ENCODE assay signal across 6 cellular contexts in the genomic region with DNA sequence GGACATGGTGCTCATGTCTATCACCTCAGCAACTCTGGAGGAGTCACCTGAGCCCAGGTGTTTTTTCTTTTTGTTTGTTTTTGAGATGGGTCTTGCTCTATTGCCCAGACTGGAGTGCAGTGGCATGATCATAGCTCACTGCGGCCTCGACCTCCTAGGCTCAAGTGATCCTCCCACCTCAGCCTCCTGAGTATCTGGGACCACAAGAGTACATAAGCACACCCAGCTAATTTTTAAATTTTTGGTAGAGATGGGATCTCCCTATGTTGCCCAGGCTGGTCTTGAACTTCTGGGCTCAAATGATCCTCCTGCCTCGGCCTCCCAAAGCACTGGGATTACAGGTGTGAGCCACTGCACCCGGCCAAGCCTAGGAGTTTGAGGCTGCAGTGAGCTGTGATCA. TPM values are rescaled to one million over a fixed set of nuclear protein-coding genes. Genes with fewer than 3 reads are reported as not detected.
A peak's percentile ranks its signal among the peaks of the same experiment; 100 is the strongest.
DNase-seq lines count a peak whose midpoint lies in the region; ATAC-seq, FAIRE-seq and TF ChIP-seq lines count a peak whose summit lies in the region.
"Not testable (repeated sequence)": the region's sequence is repeated elsewhere in the genome, so short reads cannot be mapped to it uniquely, and the experiment has no call there.

No MANE protein-coding gene starts in this region.

- CTCF ChIA-PET in WTC11 (lab: Charles Lee); K562 (lab: Yijun Ruan, JAX; ENCODE audit: low intra/inter-chr PET ratio): not testable (repeated sequence)

- POLR2A ChIA-PET in WTC11 (lab: Charles Lee), result not testable (repeated sequence)
- POLR2A ChIA-PET in K562 (lab: Yijun Ruan, JAX), result interaction anchor here (0.7 kb wide), 1 partner anchor 16 kb away, joined by 3 read pairs; no protein-coding TSS in a partner anchor

- TF ChIP-seq CTCF in 22Rv1 (IDR thresholded peaks at IDR 0.05); WTC11 (IDR thresholded peaks at IDR 0.05); K562 (IDR thresholded peaks at IDR 0.05 in 2 of 3, conservative IDR thresholded peaks at IDR 0.05 in 1 of 3; ENCODE audit: insufficient read depth in 2 of 3, low read depth in 1 of 3, low read length in 3 of 3): not testable (repeated sequence)

- H3K4me1 ChIP-seq in K562 (replicated peaks in 1 of 2; ENCODE audit: control insufficient read depth in 2 of 2, insufficient read depth in 2 of 2, low read length in 2 of 2), result peaks cover 6 to 42% of the 10 kb centered on the region in 2 experiments

- peak overlapping the region; percentile 98 for H3K27ac ChIP-seq in 22Rv1
- not testable (repeated sequence) for H3K27ac ChIP-seq in K562 (ENCODE audit: extremely low read depth, low read depth, low read length)

- H3K9me1 ChIP-seq in K562 (ENCODE audit: control insufficient read depth, insufficient read depth, low read length), result not testable (repeated sequence)

- peaks cover 59% of the 10 kb centered on the region; the same call in 2 of the 3 replicates for H3K36me3 ChIP-seq in K562 (ENCODE audit: control insufficient read depth, insufficient read depth, low read length)

- not testable (repeated sequence) for FAIRE-seq in K562 (lab: Jason Lieb, UNC)

- ATAC-seq in WTC11; K562; left cardiac atrium; natural killer cell treated with Interleukin-12 subunit alpha and Interleukin-12 subunit beta and Interleukin-15 and Interleukin-18, amount 100 ng/mL, for 72 hours; stimulated activated naive CD8-positive, alpha-beta T cell treated with anti-CD3 and anti-CD28 coated beads, Interleukin-15, Interleukin-2, amounts not matched to agents 100 U/mL and 50 U/mL, for 24 hours: not testable (repeated sequence)

- H3K4me1 Mint-ChIP-seq in WTC11, result not testable (repeated sequence)
- H3K4me1 Mint-ChIP-seq in natural killer cell treated with Interleukin-12 subunit alpha and Interleukin-12 subunit beta and Interleukin-15 and Interleukin-18, amount 100 ng/mL, for 72 hours (ENCODE audit: low read depth in 2 of 2), result peaks cover 10 to 12% of the 10 kb centered on the region in 2 donors

- not testable (repeated sequence) for H3K9me3 ChIP-seq in K562 (replicated peaks; ENCODE audit: control insufficient read depth, insufficient read depth, low read depth, low read length)

- H3K36me3 Mint-ChIP-seq in WTC11, result peaks cover 48% of the 10 kb centered on the region
- not testable (repeated sequence) for H3K36me3 Mint-ChIP-seq in natural killer cell treated with Interleukin-12 subunit alpha and Interleukin-12 subunit beta and Interleukin-15 and Interleukin-18, amount 100 ng/mL, for 72 hours

- not testable (repeated sequence) for H3K4me3 Mint-ChIP-seq in WTC11; natural killer cell treated with Interleukin-12 subunit alpha and Interleukin-12 subunit beta and Interleukin-15 and Interleukin-18, amount 100 ng/mL, for 72 hours

- not testable (repeated sequence) for H3K27ac Mint-ChIP-seq in WTC11; natural killer cell treated with Interleukin-12 subunit alpha and Interleukin-12 subunit beta and Interleukin-15 and Interleukin-18, amount 100 ng/mL, for 72 hours

- H3K4me3 ChIP-seq in K562, result not testable (repeated sequence)

- DNase-seq in WTC11 (ENCODE audit: low spot score); K562 (ENCODE audit: extremely low read depth in 1 of 4, low spot score in 3 of 4): not testable (repeated sequence)
- peak; percentile 5 for DNase-seq in left cardiac atrium
- peak; percentile 10 for DNase-seq in natural killer cell treated with Interleukin-12 subunit alpha and Interleukin-12 subunit beta and Interleukin-15 and Interleukin-18, amount 100 ng/mL, for 72 hours (ENCODE audit: low spot score)
- DNase-seq in stimulated activated naive CD8-positive, alpha-beta T cell treated with anti-CD3 and anti-CD28 coated beads, Interleukin-15, Interleukin-2, amounts not matched to agents 100 U/mL and 50 U/mL, for 24 hours, result peak; percentile 2

- BruUV-seq in K562 (replicated peaks; lab: Mats Ljungman, UMichigan), result not testable (repeated sequence)

- WGBS in K562 (ENCODE audit: insufficient coverage, low coverage, missing lambda C conversion rate), result 100% methylated on average over 4 of the region's 4 CpGs

- H3K4me2 ChIP-seq in K562 (ENCODE audit: insufficient read depth, low read length), result not testable (repeated sequence)

- not testable (repeated sequence) for TF ChIP-seq EP300 in K562 (IDR thresholded peaks at IDR 0.05; ENCODE audit: low read length)

- not testable (repeated sequence) for TF ChIP-seq POLR2A in K562 (conservative IDR thresholded peaks at IDR 0.05)

- H3K27me3 Mint-ChIP-seq in WTC11 (ENCODE audit: low read depth); natural killer cell treated with Interleukin-12 subunit alpha and Interleukin-12 subunit beta and Interleukin-15 and Interleukin-18, amount 100 ng/mL, for 72 hours: not testable (repeated sequence)

- peaks cover 11% of the 10 kb centered on the region for H3K9me3 Mint-ChIP-seq in WTC11
- not testable (repeated sequence) for H3K9me3 Mint-ChIP-seq in natural killer cell treated with Interleukin-12 subunit alpha and Interleukin-12 subunit beta and Interleukin-15 and Interleukin-18, amount 100 ng/mL, for 72 hours

- H4K20me1 ChIP-seq in K562 (replicated peaks; ENCODE audit: control insufficient read depth, insufficient read depth, low read length), result not testable (repeated sequence)

- H3K9ac ChIP-seq in K562 (ENCODE audit: insufficient read depth in 1 of 2, low read depth in 2 of 2, low read length in 2 of 2), result not testable (repeated sequence)

- intact Hi-C loops in K562 (cut with micrococcal nuclease); left cardiac atrium (cut with DNase I): not testable (repeated sequence)

- not testable (repeated sequence) for H3K27me3 ChIP-seq in K562 (ENCODE audit: control insufficient read depth in 2 of 2, insufficient read depth in 2 of 2, low read length in 2 of 2)

- peaks cover 25% of the 10 kb centered on the region for H3K79me2 ChIP-seq in K562 (ENCODE audit: control insufficient read depth, insufficient read depth, low read length)

- not testable (repeated sequence) for TF ChIP-seq RAD21 in K562 (CRISPR knock-in tag; conservative IDR thresholded peaks at IDR 0.05 in 1 of 2, IDR thresholded peaks at IDR 0.05 in 1 of 2)

- in situ Hi-C loops in K562 (cut with MboI), result not testable (repeated sequence)

- H2AFZ ChIP-seq in K562 (ENCODE audit: low read depth, low read length), result not testable (repeated sequence)

RNA-seq across cellular contexts. Expression of gene CDK10, which starts 3.1 kb away (rescaled TPM):
- total RNA-seq in WTC11 (2021) (79.8 to 102 TPM (median 81.6 TPM) in 3 replicates), K562 (2014; rRNA removed) (40.1 and 55.8 TPM in 2 replicates), K562 (2014; rRNA removed; fragmentation: Illumina TruSeq; extraction: Trizol) (25.5 and 34.8 TPM in 2 replicates), K562 (2015; rRNA removed; fragmentation: Illumina TruSeq; extraction: Trizol) (35.8 and 40.3 TPM in 2 replicates), K562 (2021) (65.1 and 75.4 TPM in 2 replicates), left cardiac atrium (10 to 100 TPM; 22.6 to 28.0 TPM)
- total RNA-seq in K562 (2011; cell fraction: chromatin; rRNA removed; ENCODE audit: low replicate concordance), result 275 and 586 TPM in 2 replicates
- 284 and 289 TPM in 2 replicates for total RNA-seq in K562 (2011; cell fraction: nucleolus; rRNA removed)
- 252 and 255 TPM in 2 replicates for total RNA-seq in K562 (2011; cell fraction: nucleoplasm; rRNA removed)
- polyA plus RNA-seq in K562 (2011; rRNA removed) (55.9 and 77.3 TPM in 2 replicates), K562 (2014; fragmentation: Illumina TruSeq; extraction: Trizol) (38.0 and 46.5 TPM in 2 replicates), K562 (2014; fragmentation: Nextera tagmentation; extraction: Ambion mirVana) (1 to 10 TPM; 2.0 to 3.3 TPM), K562 (2014; rRNA removed) (75.0 and 85.1 TPM in 2 replicates)
- polyA plus RNA-seq in K562 (2011; cell fraction: cytosol; rRNA removed), result 39.7 and 56.1 TPM in 2 replicates
- 756 and 811 TPM in 2 replicates for polyA plus RNA-seq in K562 (2011; cell fraction: nucleus; rRNA removed)
- 45.3 and 62.2 TPM in 2 replicates for polyA plus RNA-seq in K562 (2012)
- polyA minus RNA-seq in K562 (2011; rRNA and poly(A)+ RNA removed), result 21.7 and 25.8 TPM in 2 replicates
- 16.0 and 16.3 TPM in 2 replicates for polyA minus RNA-seq in K562 (2011; cell fraction: cytosol; rRNA and poly(A)+ RNA removed)
- polyA minus RNA-seq in K562 (2011; cell fraction: nucleus; rRNA and poly(A)+ RNA removed), result 56.4 and 75.0 TPM in 2 replicates
- total RNA-seq in natural killer cell treated with Interleukin-12 subunit alpha and Interleukin-12 subunit beta and Interleukin-15 and Interleukin-18, amount 100 ng/mL, for 72 hours, result 100 to 1,000 TPM in 1 of 2 donors, 10 to 100 TPM in 1; 60.8 to 115 TPM

RNA-seq across cellular contexts. Expression of gene SPATA2L, which starts 11.9 kb away (rescaled TPM):
- total RNA-seq in WTC11 (2021) (12.1 to 15.7 TPM (median 14.1 TPM) in 3 replicates), K562 (2014; rRNA removed) (17.0 and 19.7 TPM in 2 replicates), K562 (2014; rRNA removed; fragmentation: Illumina TruSeq; extraction: Trizol) (0.26 and 0.47 TPM in 2 replicates), K562 (2015; rRNA removed; fragmentation: Illumina TruSeq; extraction: Trizol) (4.3 and 5.1 TPM in 2 replicates), K562 (2021) (19.2 and 19.4 TPM in 2 replicates), left cardiac atrium (1 to 10 TPM; 4.5 to 7.1 TPM)
- total RNA-seq in K562 (2011; cell fraction: chromatin; rRNA removed; ENCODE audit: low replicate concordance), result 4.8 and 30.8 TPM in 2 replicates
- total RNA-seq in K562 (2011; cell fraction: nucleolus; rRNA removed), result 32.7 and 32.9 TPM in 2 replicates
- total RNA-seq in K562 (2011; cell fraction: nucleoplasm; rRNA removed), result 10.5 and 10.9 TPM in 2 replicates
- polyA plus RNA-seq in K562 (2011; rRNA removed) (4.0 and 4.5 TPM in 2 replicates), K562 (2014; fragmentation: Illumina TruSeq; extraction: Trizol) (1.1 and 3.7 TPM in 2 replicates), K562 (2014; fragmentation: Nextera tagmentation; extraction: Ambion mirVana) (under 1 TPM in 1 of 2 experiments, not detected in 1; 0.13 TPM), K562 (2014; rRNA removed) (11.5 and 15.2 TPM in 2 replicates)
- polyA plus RNA-seq in K562 (2011; cell fraction: cytosol; rRNA removed), result 5.7 and 25.8 TPM in 2 replicates
- polyA plus RNA-seq in K562 (2011; cell fraction: nucleus; rRNA removed), result 10.9 and 25.7 TPM in 2 replicates
- 11.3 and 11.6 TPM in 2 replicates for polyA plus RNA-seq in K562 (2012)
- 0.33 and 1.8 TPM in 2 replicates for polyA minus RNA-seq in K562 (2011; rRNA and poly(A)+ RNA removed)
- 7.8 and 11.9 TPM in 2 replicates for polyA minus RNA-seq in K562 (2011; cell fraction: cytosol; rRNA and poly(A)+ RNA removed)
- polyA minus RNA-seq in K562 (2011; cell fraction: nucleus; rRNA and poly(A)+ RNA removed), result 5.7 and 11.7 TPM in 2 replicates
- total RNA-seq in natural killer cell treated with Interleukin-12 subunit alpha and Interleukin-12 subunit beta and Interleukin-15 and Interleukin-18, amount 100 ng/mL, for 72 hours, result 1 to 10 TPM; 6.8 to 8.4 TPM

RNA-seq across cellular contexts. Expression of gene VPS9D1, which starts 31.1 kb away (rescaled TPM):
- total RNA-seq in WTC11 (2021) (3.8 to 5.6 TPM (median 4.2 TPM) in 3 replicates), K562 (2014; rRNA removed) (2.9 and 3.0 TPM in 2 replicates), K562 (2014; rRNA removed; fragmentation: Illumina TruSeq; extraction: Trizol) (0.26 and 0.33 TPM in 2 replicates), K562 (2015; rRNA removed; fragmentation: Illumina TruSeq; extraction: Trizol) (0.58 and 0.94 TPM in 2 replicates), K562 (2021) (3.1 and 3.7 TPM in 2 replicates), left cardiac atrium (10 to 100 TPM; 11.6 to 12.6 TPM)
- total RNA-seq in K562 (2011; cell fraction: chromatin; rRNA removed; ENCODE audit: low replicate concordance), result 5.2 and 13.2 TPM in 2 replicates
- total RNA-seq in K562 (2011; cell fraction: nucleolus; rRNA removed), result 9.5 and 9.9 TPM in 2 replicates
- 4.3 and 4.5 TPM in 2 replicates for total RNA-seq in K562 (2011; cell fraction: nucleoplasm; rRNA removed)
- polyA plus RNA-seq in K562 (2011; rRNA removed) (0.95 and 2.9 TPM in 2 replicates), K562 (2014; fragmentation: Illumina TruSeq; extraction: Trizol) (1.1 and 2.7 TPM in 2 replicates), K562 (2014; fragmentation: Nextera tagmentation; extraction: Ambion mirVana) (1 to 10 TPM; 1.0 to 1.4 TPM), K562 (2014; rRNA removed) (3.0 and 3.5 TPM in 2 replicates)
- polyA plus RNA-seq in K562 (2011; cell fraction: cytosol; rRNA removed), result 1.3 and 3.5 TPM in 2 replicates
- 9.4 and 15.9 TPM in 2 replicates for polyA plus RNA-seq in K562 (2011; cell fraction: nucleus; rRNA removed)
- polyA plus RNA-seq in K562 (2012), result 4.5 and 13.7 TPM in 2 replicates
- 0.42 and 0.66 TPM in 2 replicates for polyA minus RNA-seq in K562 (2011; rRNA and poly(A)+ RNA removed)
- 1.8 and 2.7 TPM in 2 replicates for polyA minus RNA-seq in K562 (2011; cell fraction: cytosol; rRNA and poly(A)+ RNA removed)
- polyA minus RNA-seq in K562 (2011; cell fraction: nucleus; rRNA and poly(A)+ RNA removed), result 2.7 and 2.9 TPM in 2 replicates
- 10 to 100 TPM in 1 of 2 donors, 1 to 10 TPM in 1; 9.0 to 11.0 TPM for total RNA-seq in natural killer cell treated with Interleukin-12 subunit alpha and Interleukin-12 subunit beta and Interleukin-15 and Interleukin-18, amount 100 ng/mL, for 72 hours

RNA-seq across cellular contexts. Expression of gene ZNF276, which starts 31.7 kb away (rescaled TPM):
- total RNA-seq in WTC11 (2021) (13.9 to 17.2 TPM (median 16.6 TPM) in 3 replicates), K562 (2014; rRNA removed) (28.0 and 31.4 TPM in 2 replicates), K562 (2014; rRNA removed; fragmentation: Illumina TruSeq; extraction: Trizol) (9.2 and 9.8 TPM in 2 replicates), K562 (2015; rRNA removed; fragmentation: Illumina TruSeq; extraction: Trizol) (13.9 and 16.9 TPM in 2 replicates), K562 (2021) (40.0 and 43.9 TPM in 2 replicates), left cardiac atrium (10 to 100 TPM; 11.9 to 18.2 TPM)
- 123 and 273 TPM in 2 replicates for total RNA-seq in K562 (2011; cell fraction: chromatin; rRNA removed; ENCODE audit: low replicate concordance)
- total RNA-seq in K562 (2011; cell fraction: nucleolus; rRNA removed), result 130 and 136 TPM in 2 replicates
- 112 and 149 TPM in 2 replicates for total RNA-seq in K562 (2011; cell fraction: nucleoplasm; rRNA removed)
- polyA plus RNA-seq in K562 (2011; rRNA removed) (15.8 and 21.7 TPM in 2 replicates), K562 (2014; fragmentation: Illumina TruSeq; extraction: Trizol) (17.2 and 29.0 TPM in 2 replicates), K562 (2014; fragmentation: Nextera tagmentation; extraction: Ambion mirVana) (under 1 TPM; 0.49 to 0.80 TPM), K562 (2014; rRNA removed) (36.7 and 42.4 TPM in 2 replicates)
- 16.1 and 25.5 TPM in 2 replicates for polyA plus RNA-seq in K562 (2011; cell fraction: cytosol; rRNA removed)
- polyA plus RNA-seq in K562 (2011; cell fraction: nucleus; rRNA removed), result 120 and 167 TPM in 2 replicates
- 27.0 and 27.2 TPM in 2 replicates for polyA plus RNA-seq in K562 (2012)
- 6.4 and 10.5 TPM in 2 replicates for polyA minus RNA-seq in K562 (2011; rRNA and poly(A)+ RNA removed)
- polyA minus RNA-seq in K562 (2011; cell fraction: cytosol; rRNA and poly(A)+ RNA removed), result 16.7 and 19.7 TPM in 2 replicates
- 27.6 and 35.0 TPM in 2 replicates for polyA minus RNA-seq in K562 (2011; cell fraction: nucleus; rRNA and poly(A)+ RNA removed)
- 10 to 100 TPM; 36.0 to 72.1 TPM for total RNA-seq in natural killer cell treated with Interleukin-12 subunit alpha and Interleukin-12 subunit beta and Interleukin-15 and Interleukin-18, amount 100 ng/mL, for 72 hours

RNA-seq across cellular contexts. Expression of gene SPATA33, which starts 32.0 kb away (rescaled TPM):
- 12.0 to 12.8 TPM (median 12.2 TPM) in 3 replicates for total RNA-seq in WTC11 (2021)
- 39.5 and 51.6 TPM in 2 replicates for total RNA-seq in K562 (2011; cell fraction: chromatin; rRNA removed; ENCODE audit: low replicate concordance)
- total RNA-seq in K562 (2011; cell fraction: nucleolus; rRNA removed), result 25.5 and 30.5 TPM in 2 replicates
- 30.6 and 33.0 TPM in 2 replicates for total RNA-seq in K562 (2011; cell fraction: nucleoplasm; rRNA removed)
- total RNA-seq in K562 (2014; rRNA removed), result 9.7 and 14.0 TPM in 2 replicates
- total RNA-seq in K562 (2014; rRNA removed; fragmentation: Illumina TruSeq; extraction: Trizol), result 10.5 and 11.8 TPM in 2 replicates
- 11.2 and 14.9 TPM in 2 replicates for total RNA-seq in K562 (2015; rRNA removed; fragmentation: Illumina TruSeq; extraction: Trizol)
- 18.2 and 19.7 TPM in 2 replicates for total RNA-seq in K562 (2021)
- 9.8 and 11.8 TPM in 2 replicates for polyA plus RNA-seq in K562 (2011; rRNA removed)
- 10.3 and 12.0 TPM in 2 replicates for polyA plus RNA-seq in K562 (2011; cell fraction: cytosol; rRNA removed)
- 26.2 and 27.8 TPM in 2 replicates for polyA plus RNA-seq in K562 (2011; cell fraction: nucleus; rRNA removed)
- 13.1 and 14.5 TPM in 2 replicates for polyA plus RNA-seq in K562 (2012)
- 15.6 and 20.0 TPM in 2 replicates for polyA plus RNA-seq in K562 (2014; fragmentation: Illumina TruSeq; extraction: Trizol)
- 1 to 10 TPM; 4.0 to 5.4 TPM for polyA plus RNA-seq in K562 (2014; fragmentation: Nextera tagmentation; extraction: Ambion mirVana)
- polyA plus RNA-seq in K562 (2014; rRNA removed), result 16.4 and 18.1 TPM in 2 replicates
- polyA minus RNA-seq in K562 (2011; rRNA and poly(A)+ RNA removed), result 7.6 and 7.7 TPM in 2 replicates
- 4.0 and 5.6 TPM in 2 replicates for polyA minus RNA-seq in K562 (2011; cell fraction: cytosol; rRNA and poly(A)+ RNA removed)
- polyA minus RNA-seq in K562 (2011; cell fraction: nucleus; rRNA and poly(A)+ RNA removed), result 6.1 and 8.0 TPM in 2 replicates
- 1 to 10 TPM; 2.4 to 3.6 TPM for total RNA-seq in left cardiac atrium
- total RNA-seq in natural killer cell treated with Interleukin-12 subunit alpha and Interleukin-12 subunit beta and Interleukin-15 and Interleukin-18, amount 100 ng/mL, for 72 hours, result 10 to 100 TPM in 1 of 2 donors, 1 to 10 TPM in 1; 9.3 to 19.1 TPM
